In the genomic region with DNA sequence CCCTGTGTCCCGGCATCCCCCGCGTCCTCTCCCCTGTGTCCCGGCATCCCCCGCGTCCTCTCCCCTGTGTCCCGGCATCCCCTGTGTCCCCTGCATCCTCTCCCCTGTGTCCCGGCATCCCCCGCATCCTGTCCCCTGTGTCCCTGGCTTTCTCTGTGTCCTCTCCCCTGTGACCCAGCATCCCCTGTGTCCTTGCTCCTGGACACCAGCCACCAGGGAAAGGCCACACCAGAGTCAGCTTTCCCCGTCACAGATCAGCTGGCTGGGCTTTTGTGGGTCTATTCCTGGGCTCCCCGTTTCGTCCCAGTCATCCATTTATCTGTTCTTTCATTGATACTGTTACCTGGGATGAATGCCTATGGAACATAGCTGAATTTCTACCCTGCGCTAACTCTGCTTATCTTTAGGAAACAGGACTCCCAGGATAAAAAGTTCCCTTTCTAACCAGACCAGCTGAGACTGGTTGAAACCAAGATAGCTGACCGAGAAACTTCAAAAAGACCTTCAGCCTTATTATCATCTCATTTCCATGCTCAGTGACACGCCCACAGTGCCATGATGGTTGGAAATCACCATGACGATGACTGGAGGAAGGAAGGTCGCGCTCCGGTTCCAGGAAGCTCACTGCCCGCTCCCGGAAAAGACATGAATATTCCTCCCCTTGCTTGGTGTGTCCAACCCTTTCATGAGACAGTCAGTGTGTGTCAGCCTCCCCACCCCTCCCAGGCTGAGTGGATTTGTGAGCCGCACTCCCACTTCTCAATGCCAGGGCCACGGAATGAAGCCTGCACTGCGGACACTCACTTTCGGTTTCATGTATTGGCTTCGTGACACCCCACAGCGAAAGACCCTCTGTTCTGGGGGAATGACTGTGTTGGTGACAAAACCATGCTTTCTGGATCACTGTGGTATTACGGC, we compare ENCODE assay signal across 24 cellular contexts.
DNase-seq lines count a peak whose midpoint lies in the region; ATAC-seq and TF ChIP-seq lines count a peak whose summit lies in the region.
"Had no signal": no experiment of that assay in that cellular context is flagged by ENCODE, and none has a peak within 500 bp of the region (broad histone marks: within the 10 kb centered on the region; RNA-seq: fewer than 3 reads in every experiment).

No MANE protein-coding gene starts in this region.

- H3K4me1 Mint-ChIP-seq in CD8-positive, alpha-beta memory T cell = no peaks in the 10 kb centered on the region
- H3K4me1 Mint-ChIP-seq in dendritic cell treated with granulocyte-macrophage colony-stimulating factor and Interleukin-4, amounts not matched to agents 40 ng/mL and 50 ng/mL, for 4 days (ENCODE audit: low read depth) = no peaks in the 10 kb centered on the region
- H3K4me1 Mint-ChIP-seq: activated CD4-positive, alpha-beta T cell treated with anti-CD3 and anti-CD28 coated beads, Interleukin-2, amount 10 ng/mL, durations not matched to agents 24 days and 14 days; activated naive CD8-positive, alpha-beta T cell treated with anti-CD3 and anti-CD28 coated beads for 36 hours; central memory CD8-positive, alpha-beta T cell had no signal

- H3K9me3 Mint-ChIP-seq in CD8-positive, alpha-beta memory T cell = no peaks in the 10 kb centered on the region
- H3K9me3 Mint-ChIP-seq in dendritic cell treated with granulocyte-macrophage colony-stimulating factor and Interleukin-4, amounts not matched to agents 40 ng/mL and 50 ng/mL, for 4 days = peaks cover 8% of the 10 kb centered on the region
- H3K9me3 Mint-ChIP-seq: activated CD4-positive, alpha-beta T cell treated with anti-CD3 and anti-CD28 coated beads, Interleukin-2, amount 10 ng/mL, durations not matched to agents 24 days and 14 days; central memory CD8-positive, alpha-beta T cell; stimulated activated naive CD8-positive, alpha-beta T cell treated with anti-CD3 and anti-CD28 coated beads, Interleukin-15, Interleukin-2, amounts not matched to agents 100 ng/mL and 50 ng/mL, for 24 hours had no signal

- peaks cover 17 to 37% of the 10 kb centered on the region in 2 donors for H3K27me3 Mint-ChIP-seq in CD8-positive, alpha-beta memory T cell
- H3K27me3 Mint-ChIP-seq in dendritic cell treated with granulocyte-macrophage colony-stimulating factor and Interleukin-4, amounts not matched to agents 40 ng/mL and 50 ng/mL, for 4 days = peaks cover 35% of the 10 kb centered on the region

- intact Hi-C loops in dendritic cell treated with granulocyte-macrophage colony-stimulating factor and Interleukin-4, amounts not matched to agents 40 ng/mL and 50 ng/mL, for 4 days (cut with micrococcal nuclease) = no loop called here
- intact Hi-C loops in sigmoid colon (cut with DNase I) = no loop called here

- no peaks in the 10 kb centered on the region for H3K27me3 ChIP-seq in CD8-positive, alpha-beta memory T cell (ENCODE audit: insufficient read depth, low read length, poor library complexity, severe bottlenecking)
- peaks cover 18% of the 10 kb centered on the region for H3K27me3 ChIP-seq in RWPE2 (ENCODE audit: insufficient read depth, poor library complexity, severe bottlenecking)
- peaks cover 0 to 56% (median 6%) of the 10 kb centered on the region in 3 donors for H3K27me3 ChIP-seq in sigmoid colon
- H3K27me3 ChIP-seq: SJCRH30 had no signal

- TF ChIP-seq EP300 in sigmoid colon (IDR thresholded peaks at IDR 0.05) = no peak

- no peaks in the 10 kb centered on the region for H3K36me3 ChIP-seq in CD8-positive, alpha-beta memory T cell (ENCODE audit: insufficient read depth, low read length)
- H3K36me3 ChIP-seq in RWPE2 (ENCODE audit: low read depth) (no peaks in the 10 kb centered on the region), sigmoid colon (no peaks in the 10 kb centered on the region)
- H3K36me3 ChIP-seq: BLaER1 treated with 17β-estradiol and CSF1 and Interleukin-3, amounts not matched to agents 10 nM and 100 nM; left lung; SJCRH30; transverse colon had no signal

- peak overlapping the region; percentile 51 for H3K27ac ChIP-seq in CD8-positive, alpha-beta memory T cell (ENCODE audit: low read depth, low read length)
- H3K27ac ChIP-seq in RWPE2 (ENCODE audit: poor library complexity, severe bottlenecking) = no peak overlapping the region
- no peak overlapping the region for H3K27ac ChIP-seq in sigmoid colon
- H3K27ac ChIP-seq: BLaER1 treated with 17β-estradiol and CSF1 and Interleukin-3, amounts not matched to agents 10 nM and 100 nM; dorsolateral prefrontal cortex; left lung; psoas muscle; SJCRH30; transverse colon; VCaP had no signal

- no peak for TF ChIP-seq CTCF in RWPE2 (IDR thresholded peaks at IDR 0.05; ENCODE audit: poor library complexity, severe bottlenecking)
- TF ChIP-seq CTCF in sigmoid colon (IDR thresholded peaks at IDR 0.05) = no peak

- no peak for DNase-seq in CD8-positive, alpha-beta memory T cell
- DNase-seq in RWPE2 (ENCODE audit: low spot score) (peak; percentile 21), sigmoid colon (peak; percentile 59), NCI-H345 (lab: John Stamatoyannopoulos, UW) (no peak), NCI-H1436 treated with DMSO at 0.1 percent for 48 hours (lab: John Stamatoyannopoulos, UW) (no peak), HT-29 (ENCODE audit: low spot score) (no peak)
- DNase-seq: ACHN; activated CD4-positive, alpha-beta T cell treated with anti-CD3 and anti-CD28 coated beads, Interleukin-2, amount 10 ng/mL, durations not matched to agents 24 days and 14 days; activated naive CD8-positive, alpha-beta T cell treated with anti-CD3 and anti-CD28 coated beads for 36 hours; left lung; NCI-H2171 treated with DMSO at 0.1 percent for 48 hours; PC-3; psoas muscle; SJCRH30; stimulated activated CD4-positive, alpha-beta T cell treated with anti-CD3 and anti-CD28 coated beads, Interleukin-4, amount 100 ng/mL, for 24 hours; T-helper 1 cell; transverse colon had no signal

- no peaks in the 10 kb centered on the region for H3K36me3 Mint-ChIP-seq in CD8-positive, alpha-beta memory T cell
- H3K36me3 Mint-ChIP-seq in dendritic cell treated with granulocyte-macrophage colony-stimulating factor and Interleukin-4, amounts not matched to agents 40 ng/mL and 50 ng/mL, for 4 days (ENCODE audit: low read depth) = no peaks in the 10 kb centered on the region
- H3K36me3 Mint-ChIP-seq: activated naive CD8-positive, alpha-beta T cell treated with anti-CD3 and anti-CD28 coated beads for 36 hours had no signal

- no peak overlapping the region for H3K4me3 ChIP-seq in CD8-positive, alpha-beta memory T cell (ENCODE audit: low read length)
- H3K4me3 ChIP-seq in RWPE2 (ENCODE audit: severe bottlenecking) = no peak overlapping the region
- no peak overlapping the region for H3K4me3 ChIP-seq in sigmoid colon
- H3K4me3 ChIP-seq: BLaER1 treated with 17β-estradiol and CSF1 and Interleukin-3, amounts not matched to agents 10 nM and 100 nM; left lung; psoas muscle; SJCRH30; transverse colon had no signal

- 67 to 78% methylated on average over 27 to 28 of the region's 28 CpGs for WGBS in sigmoid colon, 2 donors

- no peaks in the 10 kb centered on the region for H3K4me1 ChIP-seq in CD8-positive, alpha-beta memory T cell (ENCODE audit: insufficient read depth, low read length)
- H3K4me1 ChIP-seq in RWPE2 (ENCODE audit: insufficient read depth, poor library complexity, severe bottlenecking) (no peaks in the 10 kb centered on the region), sigmoid colon (no peaks in the 10 kb centered on the region)
- H3K4me1 ChIP-seq: left lung, psoas muscle, SJCRH30, transverse colon had no signal

- CTCF ChIA-PET in CD8-positive, alpha-beta memory T cell (lab: Charles Lee) = no interaction called here

- TF ChIP-seq POLR2A in sigmoid colon (IDR thresholded peaks at IDR 0.05) = no peak

- POLR2A ChIA-PET in CD8-positive, alpha-beta memory T cell (lab: Charles Lee) = no interaction called here

- H3K4me3 Mint-ChIP-seq in CD8-positive, alpha-beta memory T cell = peak overlapping the region in 1 of 7 donors; percentile 15
- H3K4me3 Mint-ChIP-seq in dendritic cell treated with granulocyte-macrophage colony-stimulating factor and Interleukin-4, amounts not matched to agents 40 ng/mL and 50 ng/mL, for 4 days = peak overlapping the region; percentile 46
- H3K4me3 Mint-ChIP-seq: activated CD4-positive, alpha-beta T cell treated with anti-CD3 and anti-CD28 coated beads, Interleukin-2, amount 10 ng/mL, durations not matched to agents 24 days and 14 days; activated naive CD8-positive, alpha-beta T cell treated with anti-CD3 and anti-CD28 coated beads for 36 hours; central memory CD8-positive, alpha-beta T cell; stimulated activated naive CD8-positive, alpha-beta T cell treated with anti-CD3 and anti-CD28 coated beads, Interleukin-15, Interleukin-2, amounts not matched to agents 100 ng/mL and 50 ng/mL, for 24 hours had no signal

- no peak overlapping the region for H3K27ac Mint-ChIP-seq in CD8-positive, alpha-beta memory T cell
- no peak overlapping the region for H3K27ac Mint-ChIP-seq in dendritic cell treated with granulocyte-macrophage colony-stimulating factor and Interleukin-4, amounts not matched to agents 40 ng/mL and 50 ng/mL, for 4 days
- H3K27ac Mint-ChIP-seq: activated CD4-positive, alpha-beta T cell treated with anti-CD3 and anti-CD28 coated beads, Interleukin-2, amount 10 ng/mL, durations not matched to agents 24 days and 14 days; activated naive CD8-positive, alpha-beta T cell treated with anti-CD3 and anti-CD28 coated beads for 36 hours; stimulated activated naive CD8-positive, alpha-beta T cell treated with anti-CD3 and anti-CD28 coated beads, Interleukin-15, Interleukin-2, amounts not matched to agents 100 ng/mL and 50 ng/mL, for 24 hours had no signal

- no peaks in the 10 kb centered on the region for H3K9me3 ChIP-seq in CD8-positive, alpha-beta memory T cell (ENCODE audit: low read length)
- H3K9me3 ChIP-seq in RWPE2 (ENCODE audit: severe bottlenecking) = no peaks in the 10 kb centered on the region
- H3K9me3 ChIP-seq in sigmoid colon = peaks cover 0 to 4% (median 0%) of the 10 kb centered on the region in 4 donors
- H3K9me3 ChIP-seq: psoas muscle, SJCRH30, transverse colon had no signal

- ATAC-seq in RWPE2 (ENCODE audit: low read depth) (no peak), HG03460 (IDR thresholded peaks at IDR 0.05; ENCODE audit: unreplicated experiment) (no peak)
- ATAC-seq: left lung, PC-3, psoas muscle had no signal

Comparison
In these comparisons a context has a peak if more than half of its experiments do, and no peak if none do; other contexts are left out.
1. DNase-seq: peak in RWPE2 (single experiment) and sigmoid colon (single experiment); none in CD8-positive, alpha-beta memory T cell (0 of 5), NCI-H345 (single experiment), NCI-H1436 treated with DMSO at 0.1 percent for 48 hours (single experiment) and HT-29 (single experiment).